ENCODE assay signal across 8 cellular contexts in the genomic region with DNA sequence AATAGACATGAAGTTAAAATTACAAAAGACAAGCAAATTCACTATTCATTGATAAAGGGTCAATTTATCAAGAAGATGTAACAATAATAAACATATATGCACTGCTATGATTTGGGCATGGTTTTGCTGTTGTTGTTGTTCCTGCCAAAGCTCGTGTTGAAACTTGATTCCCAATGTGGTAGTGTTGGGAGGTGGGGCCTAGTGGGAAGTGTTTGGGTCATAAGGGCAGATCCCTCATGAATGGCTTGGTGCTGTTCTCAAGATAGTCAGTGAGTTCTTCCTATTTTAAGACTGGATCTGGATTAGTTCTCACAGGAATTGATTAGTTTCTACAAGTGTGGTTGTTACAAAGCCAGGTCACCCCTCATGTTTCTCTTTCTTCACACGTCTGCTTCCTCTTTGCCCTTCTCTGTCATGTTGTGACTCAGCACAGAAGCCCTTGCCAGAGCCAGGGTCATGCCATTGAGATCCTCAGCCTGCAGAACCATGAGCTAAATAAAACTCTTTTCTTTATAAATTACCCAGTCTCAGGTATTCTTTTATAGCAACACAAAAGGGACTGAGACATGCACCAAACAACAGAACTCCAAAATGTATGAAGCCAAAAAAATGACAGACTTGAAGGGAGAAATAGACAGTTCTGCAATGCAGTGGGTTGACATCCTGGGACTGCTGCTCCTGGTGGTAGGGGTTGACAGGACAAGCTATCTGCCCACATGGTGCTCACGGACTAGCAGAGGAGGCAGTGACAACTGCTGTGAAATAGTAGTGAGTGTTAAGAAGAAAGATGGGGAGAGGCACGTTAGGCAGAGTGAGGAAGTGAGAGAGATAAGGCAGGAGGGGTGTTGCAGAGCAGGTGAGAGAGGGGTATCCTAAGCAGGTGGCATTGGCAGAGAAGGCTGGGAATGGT. TPM values are rescaled to one million over a fixed set of nuclear protein-coding genes. Genes with fewer than 3 reads are reported as not detected.
A peak's percentile ranks its signal among the peaks of the same experiment; 100 is the strongest.
DNase-seq lines count a peak whose midpoint lies in the region; ATAC-seq and TF ChIP-seq lines count a peak whose summit lies in the region.

No MANE protein-coding gene starts in this region.

- H3K9me3 ChIP-seq in CD8-positive, alpha-beta T cell (ENCODE audit: low read length): no peaks in the 10 kb centered on the region
- H3K9me3 ChIP-seq in left lung: no peaks in the 10 kb centered on the region
- H3K9me3 ChIP-seq in BE2C: no peaks in the 10 kb centered on the region

- H3K36me3 Mint-ChIP-seq in CD8-positive, alpha-beta T cell: no peaks in the 10 kb centered on the region

- peak overlapping the region; percentile 33 for H3K4me3 Mint-ChIP-seq in CD8-positive, alpha-beta T cell

- no peaks in the 10 kb centered on the region for H3K27me3 ChIP-seq in CD8-positive, alpha-beta T cell (ENCODE audit: insufficient read depth, low read length)
- H3K27me3 ChIP-seq in left lung (peaks cover 2 to 57% of the 10 kb centered on the region in 2 donors), BE2C (no peaks in the 10 kb centered on the region)

- POLR2A ChIA-PET in CD8-positive, alpha-beta T cell (lab: Charles Lee): interaction anchor here (0.9 to 1.8 kb wide), 4 partner anchors 62 to 844 kb away, joined by 3 to 8 read pairs (median 4); a partner anchor contains a TSS

- H3K36me3 ChIP-seq in CD8-positive, alpha-beta T cell (ENCODE audit: insufficient read depth, low read length): no peaks in the 10 kb centered on the region
- H3K36me3 ChIP-seq in left lung: no peaks in the 10 kb centered on the region
- no peaks in the 10 kb centered on the region for H3K36me3 ChIP-seq in BE2C

- CTCF ChIA-PET in CD8-positive, alpha-beta T cell (lab: Charles Lee): interaction anchor here (0.5 to 5.3 kb wide), 52 partner anchors 15 to 895 kb away, joined by 3 to 82 read pairs (median 4); a partner anchor contains a TSS

- intact Hi-C loops in CD8-positive, alpha-beta T cell (cut with DNase I, micrococcal nuclease): loop anchor here (5.0 to 10.0 kb wide), 6 partner anchors 69 to 1681 kb away; a partner anchor contains a TSS
- intact Hi-C loops in left lung (cut with DNase I): loop anchor here in 1 of 2 donors (10.0 kb wide), 1 partner anchor 131 kb away; no protein-coding TSS in a partner anchor

- peaks cover 23% of the 10 kb centered on the region for H3K27me3 Mint-ChIP-seq in CD8-positive, alpha-beta T cell (ENCODE audit: low read depth)

- H3K27ac Mint-ChIP-seq in CD8-positive, alpha-beta T cell: peak overlapping the region; percentile 10

- H3K9me3 Mint-ChIP-seq in CD8-positive, alpha-beta T cell: no peaks in the 10 kb centered on the region

- H3K4me1 ChIP-seq in CD8-positive, alpha-beta T cell (ENCODE audit: insufficient read depth, low read length): peaks cover 6% of the 10 kb centered on the region
- H3K4me1 ChIP-seq in left lung (peaks cover 0 to 8% of the 10 kb centered on the region in 2 donors), BE2C (no peaks in the 10 kb centered on the region)

- DNase-seq in CD8-positive, alpha-beta T cell: no peak
- peak; percentile 10 for DNase-seq in GM19238 (ENCODE audit: insufficient read length, low spot score)
- DNase-seq in SKM-1 (lab: John Stamatoyannopoulos, UW; ENCODE audit: unreplicated experiment): peak; percentile 73
- no peak for DNase-seq in left lung
- no peak for DNase-seq in NCI-H1048 (lab: John Stamatoyannopoulos, UW)
- DNase-seq in BE2C: no peak
- DNase-seq in NCI-H1694 (lab: John Stamatoyannopoulos, UW): no peak

- no peak overlapping the region for H3K27ac ChIP-seq in CD8-positive, alpha-beta T cell (ENCODE audit: low read depth, low read length)
- peak overlapping the region in 1 of 2 donors; percentile 34 for H3K27ac ChIP-seq in left lung

- ATAC-seq in CD8-positive, alpha-beta T cell: peak; percentile 27
- ATAC-seq in HG03139 (IDR thresholded peaks at IDR 0.05; ENCODE audit: unreplicated experiment): peak; percentile 62
- ATAC-seq in left lung: peak; percentile 69

- peaks cover 8% of the 10 kb centered on the region for H3K4me1 Mint-ChIP-seq in CD8-positive, alpha-beta T cell (ENCODE audit: low read depth)

- TF ChIP-seq CTCF in CD8-positive, alpha-beta T cell (IDR thresholded peaks at IDR 0.05): no peak
- TF ChIP-seq CTCF in left lung (IDR thresholded peaks at IDR 0.05) (no peak), BE2C (IDR thresholded peaks at IDR 0.05; ENCODE audit: low read depth, low read length) (no peak)

- no peak overlapping the region for H3K4me3 ChIP-seq in CD8-positive, alpha-beta T cell (ENCODE audit: low read depth, low read length)
- H3K4me3 ChIP-seq in left lung: no peak overlapping the region
- H3K4me3 ChIP-seq in BE2C (ENCODE audit: low read depth, low read length): no peak overlapping the region

RNA-seq across cellular contexts. Expression of a gene that starts 18.6 kb away (rescaled TPM):
- total RNA-seq in CD8-positive, alpha-beta T cell: under 1 TPM; 0.22 to 0.27 TPM
- 1 to 10 TPM; 2.4 to 3.4 TPM for total RNA-seq in left lung
- polyA plus RNA-seq in BE2C (2012; ENCODE audit: insufficient read depth, insufficient read length, low read depth): 0.94 TPM

Comparison
In these comparisons a context has a peak if more than half of its experiments do, and no peak if none do; other contexts are left out.
1. DNase-seq: peak in GM19238 (single experiment) and SKM-1 (single experiment); none in CD8-positive, alpha-beta T cell (0 of 7), left lung (0 of 2), NCI-H1048 (single experiment), BE2C (single experiment) and NCI-H1694 (single experiment).
2. Peak in every context shown above with its lines, with median percentiles within 50 percentile points of each other: ATAC-seq.